ENCODE assay signal across 26 cellular contexts in the genomic region with DNA sequence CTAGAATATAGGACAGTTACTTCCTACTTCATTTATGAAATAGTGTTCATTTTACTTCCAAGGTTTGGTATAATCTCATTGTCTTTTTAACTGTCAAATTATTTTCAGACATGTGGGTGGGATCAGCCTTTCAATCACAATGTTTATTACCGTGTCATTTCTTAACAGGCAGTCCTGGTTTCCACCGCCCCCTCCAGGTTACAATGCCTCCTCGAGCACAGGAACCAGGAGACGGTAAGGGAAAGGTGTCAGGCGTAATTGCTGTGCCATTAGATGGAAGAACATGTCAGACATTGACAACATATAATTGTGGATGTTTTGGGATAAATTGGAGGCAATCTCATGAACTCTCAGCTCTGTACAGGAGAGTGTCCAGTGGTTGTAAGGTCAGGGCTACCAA. TPM values are rescaled to one million over a fixed set of nuclear protein-coding genes. Genes with fewer than 3 reads are reported as not detected.
A peak's percentile ranks its signal among the peaks of the same experiment; 100 is the strongest.
DNase-seq lines count a peak whose midpoint lies in the region; ATAC-seq and TF ChIP-seq lines count a peak whose summit lies in the region.
"Had no signal": no experiment of that assay in that cellular context is flagged by ENCODE, and none has a peak within 500 bp of the region (broad histone marks: within the 10 kb centered on the region; RNA-seq: fewer than 3 reads in every experiment).

No MANE protein-coding gene starts in this region.

- BruUV-seq in PC-9 (replicated peaks; lab: Mats Ljungman, UMichigan): no TSS peak

- H3K27ac Mint-ChIP-seq in activated naive CD4-positive, alpha-beta T cell treated with anti-CD3 and anti-CD28 coated beads for 36 hours: peak overlapping the region; percentile 50
- no peak overlapping the region for H3K27ac Mint-ChIP-seq in endodermal cell
- H3K27ac Mint-ChIP-seq: CD14-positive monocyte; CD4-positive, alpha-beta T cell; CD8-positive, alpha-beta memory T cell; HFFc6 had no signal

- no peaks in the 10 kb centered on the region for H3K9me3 Mint-ChIP-seq in activated naive CD4-positive, alpha-beta T cell treated with anti-CD3 and anti-CD28 coated beads for 36 hours
- H3K9me3 Mint-ChIP-seq in endodermal cell: no peaks in the 10 kb centered on the region
- H3K9me3 Mint-ChIP-seq: CD14-positive monocyte; CD4-positive, alpha-beta T cell; CD8-positive, alpha-beta memory T cell; H9 had no signal

- H4K20me1 ChIP-seq in OCI-LY3 (ENCODE audit: insufficient read depth, low read length): no peaks in the 10 kb centered on the region
- no peaks in the 10 kb centered on the region for H4K20me1 ChIP-seq in PC-9 (ENCODE audit: insufficient read depth)
- H4K20me1 ChIP-seq: BLaER1 treated with 17β-estradiol and CSF1 and Interleukin-3, amounts not matched to agents 10 nM and 100 nM had no signal

- H3K9me3 ChIP-seq in OCI-LY3 (ENCODE audit: insufficient read depth, low read length) (no peaks in the 10 kb centered on the region), endodermal cell (ENCODE audit: control insufficient read depth, low read length) (no peaks in the 10 kb centered on the region), PC-9 (ENCODE audit: insufficient read depth, low read depth) (no peaks in the 10 kb centered on the region)
- H3K9me3 ChIP-seq: A549; BE2C; BLaER1 treated with 17β-estradiol and CSF1 and Interleukin-3, amounts not matched to agents 10 nM and 100 nM had no signal

- WGBS in endodermal cell (ENCODE audit: insufficient coverage in 1 of 2, insufficient read length in 1 of 2), 2 experiments: 78 to 96% methylated on average over 3 to 5 of the region's 5 CpGs

- H3K9me2 ChIP-seq in PC-9 (ENCODE audit: insufficient read depth): no peaks in the 10 kb centered on the region

- intact Hi-C loops in activated naive CD4-positive, alpha-beta T cell treated with anti-CD3 and anti-CD28 coated beads for 36 hours (cut with micrococcal nuclease): no loop called here
- intact Hi-C loops in PC-9 (cut with micrococcal nuclease; ENCODE audit: unreplicated experiment): no loop called here

- H3K4me1 ChIP-seq in OCI-LY3 (ENCODE audit: low read length) (no peaks in the 10 kb centered on the region), endodermal cell (ENCODE audit: control insufficient read depth, insufficient read depth, low read length) (peaks cover 10% of the 10 kb centered on the region), PC-9 (replicated peaks; ENCODE audit: insufficient read depth) (no peaks in the 10 kb centered on the region)
- H3K4me1 ChIP-seq: A549; BE2C; BLaER1 treated with 17β-estradiol and CSF1 and Interleukin-3, amounts not matched to agents 10 nM and 100 nM had no signal

- H3K79me2 ChIP-seq in OCI-LY3 (ENCODE audit: low read length) (no peaks in the 10 kb centered on the region), PC-9 (ENCODE audit: low read depth) (no peaks in the 10 kb centered on the region)

- no peak overlapping the region for H3K9ac ChIP-seq in OCI-LY3 (ENCODE audit: low read length)
- no peak overlapping the region for H3K9ac ChIP-seq in endodermal cell (ENCODE audit: extremely low read depth, low read length, poor library complexity, severe bottlenecking)
- H3K9ac ChIP-seq: BLaER1 treated with 17β-estradiol and CSF1 and Interleukin-3, amounts not matched to agents 10 nM and 100 nM had no signal

- H3K4me3 ChIP-seq in OCI-LY3 (ENCODE audit: low read length) (no peak overlapping the region), endodermal cell (ENCODE audit: low read length) (no peak overlapping the region), PC-9 (no peak overlapping the region)
- H3K4me3 ChIP-seq: A549; BLaER1 treated with 17β-estradiol and CSF1 and Interleukin-3, amounts not matched to agents 10 nM and 100 nM; GM12878 had no signal

- H3K36me3 Mint-ChIP-seq in activated naive CD4-positive, alpha-beta T cell treated with anti-CD3 and anti-CD28 coated beads for 36 hours (ENCODE audit: low read depth): no peaks in the 10 kb centered on the region
- no peaks in the 10 kb centered on the region for H3K36me3 Mint-ChIP-seq in endodermal cell (ENCODE audit: low read depth)
- H3K36me3 Mint-ChIP-seq: CD14-positive monocyte; CD8-positive, alpha-beta memory T cell had no signal

- POLR2A ChIA-PET in PC-9 (lab: Charles Lee; ENCODE audit: unreplicated experiment): no interaction called here

- no peak overlapping the region for H3K4me3 Mint-ChIP-seq in activated naive CD4-positive, alpha-beta T cell treated with anti-CD3 and anti-CD28 coated beads for 36 hours
- no peak overlapping the region for H3K4me3 Mint-ChIP-seq in endodermal cell
- H3K4me3 Mint-ChIP-seq: CD14-positive monocyte; CD4-positive, alpha-beta T cell; CD8-positive, alpha-beta memory T cell; H9; HFFc6 had no signal

- TF ChIP-seq CTCF in OCI-LY3 (IDR thresholded peaks at IDR 0.05; ENCODE audit: low read depth, low read length) (0 out of 2 replicates have a peak, but pooled peaks have one; percentile 10), endodermal cell (conservative IDR thresholded peaks at IDR 0.05) (peak; percentile 17), PC-9 (conservative IDR thresholded peaks at IDR 0.05) (no peak)

- peaks cover 15% of the 10 kb centered on the region for H3K27me3 Mint-ChIP-seq in activated naive CD4-positive, alpha-beta T cell treated with anti-CD3 and anti-CD28 coated beads for 36 hours (ENCODE audit: low read depth)
- no peaks in the 10 kb centered on the region for H3K27me3 Mint-ChIP-seq in endodermal cell (ENCODE audit: insufficient read depth)

- peaks cover 68% of the 10 kb centered on the region for H3K27me3 ChIP-seq in OCI-LY3 (ENCODE audit: low read depth, low read length)
- no peaks in the 10 kb centered on the region for H3K27me3 ChIP-seq in endodermal cell (ENCODE audit: control insufficient read depth, insufficient read depth, low read length, poor library complexity, severe bottlenecking)
- no peaks in the 10 kb centered on the region for H3K27me3 ChIP-seq in PC-9 (ENCODE audit: insufficient read depth, low read depth)
- H3K27me3 ChIP-seq: BLaER1 treated with 17β-estradiol and CSF1 and Interleukin-3, amounts not matched to agents 10 nM and 100 nM had no signal

- no peak for DNase-seq in activated naive CD4-positive, alpha-beta T cell treated with anti-CD3 and anti-CD28 coated beads for 36 hours
- DNase-seq in activated naive CD4-positive, alpha-beta T cell treated with Interleukin-2 at 50 U/mL for 16 hours: no peak
- DNase-seq in endodermal cell (no peak), putamen (ENCODE audit: low spot score) (peak; percentile 34), PC-9 (no peak), NCI-H774 (lab: John Stamatoyannopoulos, UW) (no peak)
- DNase-seq: 8988T; ACHN; AML-193; BE2C; CD4-positive, alpha-beta T cell; CD8-positive, alpha-beta memory T cell; DMS 273 treated with DMSO at 0.1 percent for 48 hours; DMS79; EL; GDM1; GOT3; H9; HFFc6 had no signal

- H3K4me1 Mint-ChIP-seq in activated naive CD4-positive, alpha-beta T cell treated with anti-CD3 and anti-CD28 coated beads for 36 hours (ENCODE audit: low read depth): no peaks in the 10 kb centered on the region
- H3K4me1 Mint-ChIP-seq in endodermal cell: peaks cover 20% of the 10 kb centered on the region
- H3K4me1 Mint-ChIP-seq: CD14-positive monocyte; CD8-positive, alpha-beta memory T cell; H9 had no signal

- CTCF ChIA-PET in activated naive CD4-positive, alpha-beta T cell treated with anti-CD3 and anti-CD28 coated beads for 36 hours (lab: Charles Lee): no interaction called here
- CTCF ChIA-PET in PC-9 (lab: Charles Lee): no interaction called here

- ATAC-seq in HG02623 (IDR thresholded peaks at IDR 0.05; ENCODE audit: unreplicated experiment): no peak
- ATAC-seq: A549, GM12878, HCT116 had no signal

- H3K36me3 ChIP-seq in OCI-LY3 (replicated peaks; ENCODE audit: low read depth, low read length): no peaks in the 10 kb centered on the region
- no peaks in the 10 kb centered on the region for H3K36me3 ChIP-seq in endodermal cell (ENCODE audit: control insufficient read depth, insufficient read depth, low read length)
- H3K36me3 ChIP-seq in PC-9 (ENCODE audit: low read depth): no peaks in the 10 kb centered on the region
- H3K36me3 ChIP-seq: BE2C; BLaER1 treated with 17β-estradiol and CSF1 and Interleukin-3, amounts not matched to agents 10 nM and 100 nM had no signal

- no peaks in the 10 kb centered on the region for H3F3A ChIP-seq in PC-9 (ENCODE audit: insufficient read depth, low read depth)

- H2AFZ ChIP-seq in OCI-LY3 (ENCODE audit: low read depth, low read length): no peak overlapping the region
- no peak overlapping the region for H2AFZ ChIP-seq in PC-9

- H3K4me2 ChIP-seq in OCI-LY3 (ENCODE audit: low read length): no peak overlapping the region
- H3K4me2 ChIP-seq in PC-9: no peak overlapping the region
- H3K4me2 ChIP-seq: A549; BLaER1 treated with 17β-estradiol and CSF1 and Interleukin-3, amounts not matched to agents 10 nM and 100 nM had no signal

- H3K27ac ChIP-seq in OCI-LY3 (ENCODE audit: low read length) (no peak overlapping the region), endodermal cell (ENCODE audit: low read depth, low read length) (no peak overlapping the region), PC-9 (no peak overlapping the region)
- H3K27ac ChIP-seq: A549; BLaER1 treated with 17β-estradiol and CSF1 and Interleukin-3, amounts not matched to agents 10 nM and 100 nM had no signal

RNA-seq across cellular contexts. Expression of gene SCEL, which starts 36.5 kb away (rescaled TPM):
- not detected for total RNA-seq in activated naive CD4-positive, alpha-beta T cell treated with anti-CD3 and anti-CD28 coated beads for 36 hours
- total RNA-seq in endodermal cell: under 1 TPM in 1 of 2 donors, not detected in 1; 0.18 TPM
- 0.11 TPM for polyA plus RNA-seq in endodermal cell (2013, experiment 1 of 2)
- polyA plus RNA-seq in endodermal cell (2013, experiment 2 of 2): not detected
- total RNA-seq in PC-9 (2021): 19.5 and 32.5 TPM in 2 replicates
- total RNA-seq: CD4-positive, alpha-beta T cell; CD8-positive, alpha-beta memory T cell; H9; HFFc6 had no signal
- polyA plus RNA-seq: CD14-positive monocyte; CD8-positive, alpha-beta memory T cell had no signal

Comparison
In these comparisons a context has a peak if more than half of its experiments do, and no peak if none do; other contexts are left out.
1. RNA of gene SCEL, which starts 36.5 kb away (total RNA-seq): 19.5 to 32.5 TPM in PC-9; 0.18 TPM in endodermal cell and not detected in activated naive CD4-positive, alpha-beta T cell treated with anti-CD3 and anti-CD28 coated beads for 36 hours; every median in the first group is over 10 times any median in the second.